1 cellular context compared by ENCODE assay signal in genomic region chr5:149445343-149445738, GRCh38.
TF ChIP-seq lines count a peak whose summit lies in the region.

No MANE protein-coding gene starts in this region.

TF ChIP-seq in GM23338, 12 proteins besides CTCF, POLR2A, EP300 and RAD21 (continued from another document):
- TF ChIP-seq ZNF462 (CRISPR knock-in tag; IDR thresholded peaks at IDR 0.05), result no peak
- TF ChIP-seq POLR2AphosphoS5 (IDR thresholded peaks at IDR 0.05; ENCODE audit: low read depth), result no peak
- TF ChIP-seq ETS1 (IDR thresholded peaks at IDR 0.05), result no peak
- TF ChIP-seq STAT1 (IDR thresholded peaks at IDR 0.05; ENCODE audit: unreplicated experiment), result no peak
- no peak for TF ChIP-seq EZH2 (IDR thresholded peaks at IDR 0.05; ENCODE audit: low read depth, unreplicated experiment)
- no peak for TF ChIP-seq JUNB (IDR thresholded peaks at IDR 0.05; ENCODE audit: unreplicated experiment)
- no peak for TF ChIP-seq NANOG (IDR thresholded peaks at IDR 0.05; ENCODE audit: borderline replicate concordance)
